ENCODE assay signal across 15 cellular contexts in the genomic region with DNA sequence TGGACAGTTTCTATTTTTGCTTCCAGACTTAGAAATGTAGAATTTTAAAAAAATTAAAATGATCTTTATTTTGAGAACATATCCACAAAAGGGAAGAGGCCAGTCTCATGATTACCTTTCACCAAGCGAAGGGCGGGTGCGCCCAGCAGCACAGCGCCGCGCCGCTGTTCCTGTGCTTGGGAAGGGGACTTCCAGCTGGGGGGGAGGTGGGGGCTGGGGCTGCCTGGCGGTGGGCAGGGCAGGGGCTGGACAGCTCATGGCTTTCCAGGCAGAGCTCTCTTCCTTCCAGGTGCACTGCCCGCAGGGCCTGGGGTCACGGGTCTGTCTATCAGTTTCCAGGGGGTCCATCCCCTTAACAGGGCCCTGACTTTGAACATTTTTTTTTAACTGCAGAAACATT.
DNase-seq lines count a peak whose midpoint lies in the region; ATAC-seq and TF ChIP-seq lines count a peak whose summit lies in the region.
"Had no signal": no experiment of that assay in that cellular context is flagged by ENCODE, and none has a peak within 500 bp of the region (broad histone marks: within the 10 kb centered on the region; RNA-seq: fewer than 3 reads in every experiment).

No MANE protein-coding gene starts in this region.

- no peak overlapping the region for H3K9ac ChIP-seq in HUES48 (ENCODE audit: low read depth, low read length)
- no peak overlapping the region for H3K9ac ChIP-seq in mesendoderm (ENCODE audit: low read length)
- peak overlapping the region; percentile 76 for H3K9ac ChIP-seq in smooth muscle cell (ENCODE audit: low read depth)

- no peak for ATAC-seq in HG03378 (IDR thresholded peaks at IDR 0.05; ENCODE audit: unreplicated experiment)
- ATAC-seq in CD8-positive, alpha-beta T cell, result no peak
- ATAC-seq: K562 had no signal

- no peak overlapping the region for H3K56ac ChIP-seq in mesendoderm (ENCODE audit: low read length)

- no peaks in the 10 kb centered on the region for H3K9me3 Mint-ChIP-seq in CD8-positive, alpha-beta T cell
- H3K9me3 Mint-ChIP-seq: CD4-positive, alpha-beta T cell had no signal

- no peak overlapping the region for H3K4me3 Mint-ChIP-seq in CD8-positive, alpha-beta T cell
- H3K4me3 Mint-ChIP-seq: B cell; CD4-positive, alpha-beta T cell had no signal

- DNase-seq in mesendoderm (no peak), smooth muscle cell (lab: John Stamatoyannopoulos, UW; ENCODE audit: unreplicated experiment) (no peak), iPS-NIHi7 (ENCODE audit: extremely low spot score) (no peak)
- DNase-seq in CD8-positive, alpha-beta T cell, result no peak
- DNase-seq: ACHN; CD4-positive, alpha-beta T cell; DMS79 treated with DMSO at 0.1 percent for 48 hours; NCI-H1048; NCI-H446 treated with DMSO at 0.1 percent for 48 hours; NCI-H82 had no signal

- POLR2A ChIA-PET in CD8-positive, alpha-beta T cell (lab: Charles Lee), result no interaction called here

- H3K4me3 ChIP-seq in HUES48 (ENCODE audit: low read depth, low read length) (no peak overlapping the region), mesendoderm (ENCODE audit: low read length) (no peak overlapping the region), smooth muscle cell (peak overlapping the region; percentile 12)
- H3K4me3 ChIP-seq in CD8-positive, alpha-beta T cell (ENCODE audit: low read depth, low read length), result no peak overlapping the region
- H3K4me3 ChIP-seq: K562 had no signal

- intact Hi-C loops in CD8-positive, alpha-beta T cell (cut with DNase I, micrococcal nuclease), result no loop called here

- no peak overlapping the region for H2BK5ac ChIP-seq in mesendoderm (ENCODE audit: low read length)

- H3K27ac Mint-ChIP-seq in CD8-positive, alpha-beta T cell, result no peak overlapping the region
- H3K27ac Mint-ChIP-seq: B cell; CD4-positive, alpha-beta T cell had no signal

- H2BK15ac ChIP-seq in mesendoderm (replicated peaks; ENCODE audit: low read depth), result no peak overlapping the region

- no peak overlapping the region for H2AK5ac ChIP-seq in mesendoderm (ENCODE audit: low read length)

- H2AFZ ChIP-seq in smooth muscle cell (ENCODE audit: low read depth), result no peak overlapping the region

- no peaks in the 10 kb centered on the region for H4K20me1 ChIP-seq in smooth muscle cell (ENCODE audit: low read depth)

- no peak overlapping the region for H3K4me2 ChIP-seq in mesendoderm (ENCODE audit: low read length)
- peak overlapping the region; percentile 77 for H3K4me2 ChIP-seq in smooth muscle cell

- no CpG with 5 or more reads among the region's 10 CpGs for WGBS in mesendoderm (ENCODE audit: extremely low coverage, insufficient coverage, low lambda C conversion rate)
- WGBS in smooth muscle cell (ENCODE audit: low lambda C conversion rate), result 88% methylated on average over 10 of the region's 10 CpGs

- no peaks in the 10 kb centered on the region for H3K79me2 ChIP-seq in mesendoderm (ENCODE audit: control insufficient read depth, insufficient read depth, low read length)
- H3K79me2 ChIP-seq in smooth muscle cell (ENCODE audit: low read depth), result no peaks in the 10 kb centered on the region

- H4K5ac ChIP-seq in mesendoderm (ENCODE audit: low read length), result no peak overlapping the region

- H3K23ac ChIP-seq in mesendoderm (ENCODE audit: low read length), result no peak overlapping the region

- peak overlapping the region; percentile 56 for H3K27ac ChIP-seq in HUES48 (ENCODE audit: low read depth, low read length)
- H3K27ac ChIP-seq in cingulate gyrus (ENCODE audit: low read depth, low read length), result peak overlapping the region; percentile 63
- H3K27ac ChIP-seq in mesendoderm (ENCODE audit: low read depth, low read length), result no peak overlapping the region
- peak overlapping the region; percentile 81 for H3K27ac ChIP-seq in smooth muscle cell (ENCODE audit: low read depth)
- no peak overlapping the region for H3K27ac ChIP-seq in CD8-positive, alpha-beta T cell (ENCODE audit: low read depth, low read length)

- H3K4me1 ChIP-seq in HUES48 (ENCODE audit: control insufficient read depth, insufficient read depth, low read length) (peaks cover 22% of the 10 kb centered on the region), mesendoderm (ENCODE audit: control insufficient read depth, low read depth, low read length) (peaks cover 4% of the 10 kb centered on the region), smooth muscle cell (ENCODE audit: low read depth) (peaks cover 24% of the 10 kb centered on the region)
- H3K4me1 ChIP-seq in CD8-positive, alpha-beta T cell (ENCODE audit: insufficient read depth, low read length), result no peaks in the 10 kb centered on the region

- TF ChIP-seq CTCF in smooth muscle cell (IDR thresholded peaks at IDR 0.05; ENCODE audit: borderline replicate concordance, insufficient read depth, poor library complexity, severe bottlenecking), result no peak
- no peak for TF ChIP-seq CTCF in CD8-positive, alpha-beta T cell (IDR thresholded peaks at IDR 0.05)

- no peaks in the 10 kb centered on the region for H3K79me1 ChIP-seq in mesendoderm (ENCODE audit: low read length)

- no peaks in the 10 kb centered on the region for H3K27me3 ChIP-seq in HUES48 (ENCODE audit: control insufficient read depth, insufficient read depth, low read length)
- H3K27me3 ChIP-seq in mesendoderm (ENCODE audit: insufficient read depth, low read length, poor library complexity), result no peaks in the 10 kb centered on the region
- no peaks in the 10 kb centered on the region for H3K27me3 ChIP-seq in smooth muscle cell (ENCODE audit: low read depth)
- H3K27me3 ChIP-seq in CD8-positive, alpha-beta T cell (ENCODE audit: insufficient read depth, low read length), result no peaks in the 10 kb centered on the region

- no peak overlapping the region for H3K4ac ChIP-seq in mesendoderm (ENCODE audit: low read depth, low read length)

- CTCF ChIA-PET in CD8-positive, alpha-beta T cell (lab: Charles Lee), result no interaction called here

- no peaks in the 10 kb centered on the region for H3K4me1 Mint-ChIP-seq in CD8-positive, alpha-beta T cell (ENCODE audit: low read depth)
- H3K4me1 Mint-ChIP-seq: B cell had no signal

- peaks cover 6% of the 10 kb centered on the region for H3F3A ChIP-seq in smooth muscle cell (ENCODE audit: low read depth)

- H3K36me3 ChIP-seq in HUES48 (ENCODE audit: control insufficient read depth, insufficient read depth, low read length) (no peaks in the 10 kb centered on the region), mesendoderm (ENCODE audit: control insufficient read depth, insufficient read depth, low read length) (no peaks in the 10 kb centered on the region), smooth muscle cell (ENCODE audit: low read depth) (no peaks in the 10 kb centered on the region)
- no peaks in the 10 kb centered on the region for H3K36me3 ChIP-seq in CD8-positive, alpha-beta T cell (ENCODE audit: insufficient read depth, low read length)

- H3K9me3 ChIP-seq in HUES48 (ENCODE audit: control insufficient read depth, insufficient read depth, low read length), result no peaks in the 10 kb centered on the region
- no peaks in the 10 kb centered on the region for H3K9me3 ChIP-seq in smooth muscle cell (replicated peaks; ENCODE audit: low read depth)
- H3K9me3 ChIP-seq in CD8-positive, alpha-beta T cell (ENCODE audit: low read length), result no peaks in the 10 kb centered on the region

- no peaks in the 10 kb centered on the region for H3K27me3 Mint-ChIP-seq in CD8-positive, alpha-beta T cell (ENCODE audit: low read depth)
- H3K27me3 Mint-ChIP-seq: CD4-positive, alpha-beta T cell had no signal

- peak overlapping the region; percentile 13 for H3K18ac ChIP-seq in mesendoderm (ENCODE audit: low read length)

- H2BK120ac ChIP-seq in mesendoderm (ENCODE audit: low read depth, low read length), result no peak overlapping the region

- H4K8ac ChIP-seq in mesendoderm (ENCODE audit: low read depth, low read length), result no peak overlapping the region

- H3K36me3 Mint-ChIP-seq in CD8-positive, alpha-beta T cell, result no peaks in the 10 kb centered on the region

Comparison
In these comparisons a context has a peak if more than half of its experiments do, and no peak if none do; other contexts are left out.
1. H3K27ac ChIP-seq: peak in HUES48 (single experiment), cingulate gyrus (single experiment) and smooth muscle cell (single experiment); none in mesendoderm (single experiment) and CD8-positive, alpha-beta T cell (single experiment).